10 cellular contexts compared by ENCODE assay signal in genomic region chrX:132958086-132958703, GRCh38. TPM values are rescaled to one million over a fixed set of nuclear protein-coding genes. Genes with fewer than 3 reads are reported as not detected.
DNase-seq lines count a peak whose midpoint lies in the region; ATAC-seq and TF ChIP-seq lines count a peak whose summit lies in the region.
"Had no signal": no experiment of that assay in that cellular context is flagged by ENCODE, and none has a peak within 500 bp of the region (broad histone marks: within the 10 kb centered on the region; RNA-seq: fewer than 3 reads in every experiment).

Gene HS6ST2 (minus strand): TSS chrX:132958629.

- no peak for TF ChIP-seq POLR2A in breast epithelium (IDR thresholded peaks at IDR 0.05)
- no peak for TF ChIP-seq POLR2A in uterus (IDR thresholded peaks at IDR 0.05)

- TF ChIP-seq CTCF in cardiac muscle cell (IDR thresholded peaks at IDR 0.05; ENCODE audit: low read depth, low read length), result no peak
- no peak for TF ChIP-seq CTCF in breast epithelium (IDR thresholded peaks at IDR 0.05)
- TF ChIP-seq CTCF in uterus (IDR thresholded peaks at IDR 0.05), result no peak

- no peaks in the 10 kb centered on the region for H3K4me1 ChIP-seq in cardiac muscle cell (ENCODE audit: low read depth)
- no peaks in the 10 kb centered on the region for H3K4me1 ChIP-seq in breast epithelium
- H3K4me1 ChIP-seq in mesodermal cell (ENCODE audit: control insufficient read depth, insufficient read depth, low read length, poor library complexity, severe bottlenecking), result no peaks in the 10 kb centered on the region
- no peaks in the 10 kb centered on the region for H3K4me1 ChIP-seq in uterus

- intact Hi-C loops in cardiac septum (cut with DNase I) (no loop called here), breast epithelium (cut with DNase I; ENCODE audit: low total_unique reads) (no loop called here), uterus (cut with DNase I; ENCODE audit: low total_unique reads) (no loop called here)

- H3K4me3 ChIP-seq in cardiac muscle cell (peak within 1 kb of the TSS; percentile 54), breast epithelium (peak within 1 kb of the TSS; percentile 42 to 67 (median 52)), mesodermal cell (ENCODE audit: extremely low read depth, insufficient read depth, low read length, poor library complexity, severe bottlenecking) (peak within 1 kb of the TSS; percentile 44), uterus (peak within 1 kb of the TSS; percentile 20 to 45)

- H3K27me3 ChIP-seq in cardiac muscle cell (peaks cover 38% of the 10 kb centered on the region), breast epithelium (peaks cover 0 to 83% of the 10 kb centered on the region in 2 donors), uterus (no peaks in the 10 kb centered on the region)

- H3K36me3 ChIP-seq in cardiac muscle cell (no peaks in the 10 kb centered on the region), breast epithelium (no peaks in the 10 kb centered on the region), mesodermal cell (ENCODE audit: control insufficient read depth, insufficient read depth, low read length) (no peaks in the 10 kb centered on the region), uterus (no peaks in the 10 kb centered on the region)

- H3K27ac ChIP-seq in cardiac muscle cell (no peak within 1 kb of the TSS), breast epithelium (no peak within 1 kb of the TSS), mesodermal cell (ENCODE audit: low read depth, low read length, severe bottlenecking) (no peak within 1 kb of the TSS), uterus (no peak within 1 kb of the TSS)

- peak in 1 of 2 donors; percentile 64 for DNase-seq in cardiac muscle cell (ENCODE audit: low read depth in 1 of 2, low spot score in 1 of 2)
- no peak for DNase-seq in cardiac septum (ENCODE audit: low spot score)
- DNase-seq in breast epithelium (ENCODE audit: low spot score in 2 of 2), result no peak
- DNase-seq in uterus, result peak in 1 of 2 donors; percentile 19
- DNase-seq in anterior cingulate cortex (lab: John Stamatoyannopoulos, UW), result no peak
- DNase-seq in SIG-M5 (lab: John Stamatoyannopoulos, UW), result no peak
- DNase-seq: NCI-H2107 had no signal

- no peak for ATAC-seq in GM19324 (IDR thresholded peaks at IDR 0.05; ENCODE audit: low FRiP score, unreplicated experiment)
- ATAC-seq: stimulated activated memory B cell treated with anti-CD40 and anti-IgM and Interleukin-4, amounts not matched to agents 10 μg/mL and 1 μg/mL and 100 μg/mL, for 72 hours had no signal

- no peaks in the 10 kb centered on the region for H3K9me3 ChIP-seq in cardiac muscle cell (ENCODE audit: low read depth)
- no peaks in the 10 kb centered on the region for H3K9me3 ChIP-seq in breast epithelium
- no peaks in the 10 kb centered on the region for H3K9me3 ChIP-seq in mesodermal cell (ENCODE audit: control insufficient read depth, low read length)
- no peaks in the 10 kb centered on the region for H3K9me3 ChIP-seq in uterus

- 2% methylated on average over 20 of the region's 63 CpGs; no CpG with 5 or more reads in 1 of the 2 experiments for WGBS in mesodermal cell (ENCODE audit: insufficient coverage in 2 of 2), 2 experiments

RNA-seq across cellular contexts. Expression of gene HS6ST2, which starts in this region (rescaled TPM):
- total RNA-seq in cardiac muscle cell (20.6 and 27.1 TPM in 2 replicates), cardiac septum (0.24 TPM), breast epithelium (1 to 10 TPM in 2 of 3 donors, under 1 TPM in 1; 0.32 to 1.3 (median 1.2) TPM), uterus (1 to 10 TPM in 3 of 4 donors, under 1 TPM in 1; 0.77 to 9.7 (median 1.9) TPM)
- polyA plus RNA-seq in cardiac muscle cell, result 15.5 and 15.7 TPM in 2 replicates
- 4.9 TPM for polyA plus RNA-seq in mesodermal cell (2013, experiment 1 of 2)
- polyA plus RNA-seq in mesodermal cell (2013, experiment 2 of 2), result 4.8 TPM
